1 cellular context compared by ENCODE assay signal in genomic region chr22:31290494-31291402, GRCh38.
TF ChIP-seq lines count a peak whose summit lies in the region.

No MANE protein-coding gene starts in this region.

TF ChIP-seq in K562, 482 proteins besides CTCF, POLR2A, EP300 and RAD21 (continued from another document and continues in another):
- no peak for TF ChIP-seq ZBTB2 (IDR thresholded peaks at IDR 0.05)
- TF ChIP-seq ZNF263 (CRISPR knock-in tag; IDR thresholded peaks at IDR 0.05; ENCODE audit: borderline replicate concordance): peak; percentile 27; the same call in 1 of the 2 replicates
- no peak for TF ChIP-seq ZKSCAN1 (IDR thresholded peaks at IDR 0.05; ENCODE audit: low read depth, low read length)
- TF ChIP-seq FUS (optimal IDR thresholded peaks at IDR 0.05; ENCODE audit: low read depth, low read length): no peak
- no peak for TF ChIP-seq E2F4 (CRISPR knock-in tag; IDR thresholded peaks at IDR 0.05; ENCODE audit: low read depth)
- no peak for TF ChIP-seq TCF3 (CRISPR knock-in tag; IDR thresholded peaks at IDR 0.05)
- TF ChIP-seq PHB2 (IDR thresholded peaks at IDR 0.05; ENCODE audit: low read depth): no peak
- no peak for TF ChIP-seq E2F3 (CRISPR knock-in tag; IDR thresholded peaks at IDR 0.05)
- TF ChIP-seq ZZZ3 (IDR thresholded peaks at IDR 0.05): no peak
- no peak for TF ChIP-seq THRAP3 (IDR thresholded peaks at IDR 0.05; ENCODE audit: borderline replicate concordance)
- TF ChIP-seq ZNF518B (CRISPR knock-in tag; IDR thresholded peaks at IDR 0.05): no peak
- TF ChIP-seq SIRT6 (IDR thresholded peaks at IDR 0.05; ENCODE audit: low read depth, low read length): no peak
- no peak for TF ChIP-seq ZNF280B (CRISPR knock-in tag; IDR thresholded peaks at IDR 0.05)
- no peak for TF ChIP-seq MLLT1 (IDR thresholded peaks at IDR 0.05)
- TF ChIP-seq AFF1 (IDR thresholded peaks at IDR 0.05; ENCODE audit: low read depth in 1 of 2, partially characterized antibody in 2 of 2): no peak
- TF ChIP-seq ZNF644 (tag; IDR thresholded peaks at IDR 0.05; ENCODE audit: low read depth): no peak
- TF ChIP-seq ZNF239 (CRISPR knock-in tag; IDR thresholded peaks at IDR 0.05): no peak
- no peak for TF ChIP-seq TFAM (CRISPR knock-in tag; conservative IDR thresholded peaks at IDR 0.05)
- no peak for TF ChIP-seq ZNF668 (CRISPR knock-in tag; IDR thresholded peaks at IDR 0.05)
- TF ChIP-seq ZFP91 (CRISPR knock-in tag; IDR thresholded peaks at IDR 0.05): no peak
- no peak for TF ChIP-seq CAMTA2 (CRISPR knock-in tag; conservative IDR thresholded peaks at IDR 0.05)
- TF ChIP-seq ZNF785 (CRISPR knock-in tag; IDR thresholded peaks at IDR 0.05): no peak
- TF ChIP-seq TRIM24 (IDR thresholded peaks at IDR 0.05): no peak
- TF ChIP-seq CTCFL (IDR thresholded peaks at IDR 0.05; ENCODE audit: borderline replicate concordance, insufficient read depth, low read depth, low read length, poor library complexity, severe bottlenecking): no peak
- no peak for TF ChIP-seq OTX1 (CRISPR knock-in tag; IDR thresholded peaks at IDR 0.05)
- TF ChIP-seq L3MBTL2 (IDR thresholded peaks at IDR 0.05): peak; percentile 98
- no peak for TF ChIP-seq HIVEP1 (CRISPR knock-in tag; IDR thresholded peaks at IDR 0.05)
- TF ChIP-seq E2F8 (IDR thresholded peaks at IDR 0.05; ENCODE audit: low read depth, partially characterized antibody): no peak
- no peak for TF ChIP-seq HSF4 (CRISPR knock-in tag; IDR thresholded peaks at IDR 0.05; ENCODE audit: borderline replicate concordance)
- no peak for TF ChIP-seq ZKSCAN3 (CRISPR knock-in tag; IDR thresholded peaks at IDR 0.05)
- TF ChIP-seq E2F1 (CRISPR knock-in tag; IDR thresholded peaks at IDR 0.05): no peak
- TF ChIP-seq ZBTB43 (CRISPR knock-in tag; IDR thresholded peaks at IDR 0.05): no peak
- no peak for TF ChIP-seq SIX5 (IDR thresholded peaks at IDR 0.05; ENCODE audit: borderline replicate concordance in 1 of 2, insufficient read depth in 1 of 2, low read depth in 1 of 2, low read length in 2 of 2)
